ENCODE assay signal across 8 cellular contexts in genomic region chr7:43700059-43700501, GRCh38. TPM values are rescaled to one million over a fixed set of nuclear protein-coding genes. Genes with fewer than 3 reads are reported as not detected.
A peak's percentile ranks its signal among the peaks of the same experiment; 100 is the strongest.
DNase-seq lines count a peak whose midpoint lies in the region; ATAC-seq, FAIRE-seq and TF ChIP-seq lines count a peak whose summit lies in the region.

No MANE protein-coding gene starts in this region.

- H3K27me3 Mint-ChIP-seq in T-helper 17 cell: no peaks in the 10 kb centered on the region

- peaks cover 18% of the 10 kb centered on the region for H3K4me1 Mint-ChIP-seq in T-helper 17 cell

- H3K36me3 Mint-ChIP-seq in T-helper 17 cell (ENCODE audit: low read depth): peaks cover 2% of the 10 kb centered on the region

- H3K27ac Mint-ChIP-seq in T-helper 17 cell: peak overlapping the region; percentile 43

- in situ Hi-C loops in ACHN (cut with HindIII; ENCODE audit: low pct_ligation_motif_present, low pct_unique_long_range_greater_than_20kb, low sequenced_read_pairs): loop anchor here (25.0 kb wide), 1 partner anchor 113 kb away; the partner anchor contains the start of gene STK17A

- ATAC-seq in T-helper 17 cell (peak; percentile 82), HG02678 (IDR thresholded peaks at IDR 0.05; ENCODE audit: unreplicated experiment) (no peak), GM19397 (IDR thresholded peaks at IDR 0.05; ENCODE audit: unreplicated experiment) (no peak)

- peak; percentile 86 for FAIRE-seq in frontal cortex (lab: Jason Lieb, UNC)

- CTCF ChIA-PET in GM10248 (lab: Yijun Ruan, JAX): interaction anchor here (0.8 to 6.8 kb wide), 53 partner anchors 10 to 592 kb away, joined by 3 to 175 read pairs (median 5); partner anchors contain the start of genes COA1 and STK17A

- no peaks in the 10 kb centered on the region for H3K9me3 ChIP-seq in T-helper 17 cell (ENCODE audit: control insufficient read depth, low read length, poor library complexity, severe bottlenecking)

- peak; percentile 44 for TF ChIP-seq CTCF in GM10248 (IDR thresholded peaks at IDR 0.05; ENCODE audit: control extremely low read depth, extremely low read depth, low read depth, missing control alignments)

- H3K4me3 Mint-ChIP-seq in T-helper 17 cell: peak overlapping the region; percentile 3

- POLR2A ChIA-PET in GM10248 (lab: Yijun Ruan, JAX): interaction anchor here (1.0 to 2.6 kb wide), 2 partner anchors 115 to 117 kb away, joined by 3 to 16 read pairs; partner anchors contain the start of gene STK17A

- DNase-seq in ACHN (peak; percentile 83), GM10248 (ENCODE audit: extremely low spot score) (no peak), NCI-H1105 treated with DMSO at 0.1 percent for 48 hours (lab: John Stamatoyannopoulos, UW) (peak; percentile 59), T-helper 17 cell (no peak), frontal cortex (ENCODE audit: low spot score in 2 of 2) (peak; percentile 15 to 27), renal cortical epithelial cell (ENCODE audit: low read depth) (peak; percentile 75)

RNA-seq across cellular contexts. Expression of gene COA1, which starts 29.2 kb away (rescaled TPM):
- total RNA-seq in T-helper 17 cell: 10 to 100 TPM; 51.1 to 55.0 TPM
- 41.2 TPM for total RNA-seq in frontal cortex
- 43.7 and 56.1 TPM in 2 replicates for total RNA-seq in renal cortical epithelial cell

RNA-seq across cellular contexts. Expression of gene BLVRA, which starts 58.4 kb away (rescaled TPM):
- 10 to 100 TPM; 26.2 to 29.7 TPM for total RNA-seq in T-helper 17 cell
- 16.3 TPM for total RNA-seq in frontal cortex
- total RNA-seq in renal cortical epithelial cell: 44.8 and 47.3 TPM in 2 replicates

Comparison
In these comparisons a context has a peak if more than half of its experiments do, and no peak if none do; other contexts are left out.
1. DNase-seq: peak in ACHN (single experiment), NCI-H1105 treated with DMSO at 0.1 percent for 48 hours (single experiment), frontal cortex (2 of 2) and renal cortical epithelial cell (single experiment); none in GM10248 (single experiment) and T-helper 17 cell (0 of 3).